Comparison of ENCODE assay signal across 5 cellular contexts in the genomic region with DNA sequence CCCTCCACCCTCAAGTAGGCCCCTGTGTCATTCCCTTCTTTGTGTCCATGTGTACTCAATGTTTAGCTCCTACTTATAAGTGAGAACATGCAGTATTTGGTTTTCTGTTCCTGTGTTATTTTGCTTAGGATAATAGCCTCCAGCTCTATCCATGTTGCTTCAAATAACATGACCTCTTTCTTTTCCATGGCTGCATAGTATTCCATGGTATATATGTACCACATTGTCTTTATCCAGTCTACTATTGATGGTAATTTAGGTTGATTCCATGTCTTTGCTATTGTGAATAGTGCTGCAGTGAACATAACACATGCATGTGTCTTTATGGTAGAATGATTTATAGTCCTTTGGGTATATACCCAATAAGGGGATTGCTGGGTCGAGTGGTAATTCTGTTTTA.
DNase-seq lines count a peak whose midpoint lies in the region; ATAC-seq, FAIRE-seq and TF ChIP-seq lines count a peak whose summit lies in the region.
"Not testable (repeated sequence)": the region's sequence is repeated elsewhere in the genome, so short reads cannot be mapped to it uniquely, and the experiment has no call there.

No MANE protein-coding gene starts in this region.

- ATAC-seq in A549, SK-N-SH treated with all-trans-retinoic acid at 6 μM for 48 hours, K562: not testable (repeated sequence)

- not testable (repeated sequence) for DNase-seq in A549 (ENCODE audit: low read depth in 1 of 2, low spot score in 1 of 2); K562 (ENCODE audit: extremely low read depth in 1 of 4, low spot score in 3 of 4); urothelium cell line (ENCODE audit: low spot score)

- not testable (repeated sequence) for H3K27me3 ChIP-seq in K562 (ENCODE audit: control insufficient read depth in 2 of 2, insufficient read depth in 2 of 2, low read length in 2 of 2)

- not testable (repeated sequence) for H3K9ac ChIP-seq in K562 (ENCODE audit: insufficient read depth in 1 of 2, low read depth in 2 of 2, low read length in 2 of 2)

- POLR2A ChIA-PET in A549 (lab: Yijun Ruan, JAX); K562 (lab: Yijun Ruan, JAX): not testable (repeated sequence)
- POLR2A ChIA-PET in HEK293 (lab: Yijun Ruan, JAX) = interaction anchor here (0.6 kb wide), 1 partner anchor 492 kb away, joined by 4 read pairs; no protein-coding TSS in a partner anchor

- FAIRE-seq in A549 (lab: Jason Lieb, UNC) = peak; percentile 59
- not testable (repeated sequence) for FAIRE-seq in K562 (lab: Jason Lieb, UNC)
- peak; percentile 77 for FAIRE-seq in urothelium cell line (lab: Jason Lieb, UNC)

- H4K20me1 ChIP-seq in K562 (replicated peaks; ENCODE audit: control insufficient read depth, insufficient read depth, low read length) = not testable (repeated sequence)

- H3K36me3 ChIP-seq in HEK293 (ENCODE audit: control insufficient read depth in 2 of 2, insufficient read depth in 1 of 2, low read length in 2 of 2); K562 (ENCODE audit: control insufficient read depth, insufficient read depth, low read length): not testable (repeated sequence)

- 63% methylated on average over 1 of the region's 1 CpG for WGBS in A549 (ENCODE audit: missing lambda C conversion rate)
- 39% methylated on average over 1 of the region's 1 CpG for WGBS in K562 (ENCODE audit: insufficient coverage, low coverage, missing lambda C conversion rate)

- not testable (repeated sequence) for H3K9me3 ChIP-seq in A549; HEK293 (ENCODE audit: control insufficient read depth, insufficient read depth, low read depth, low read length); K562 (replicated peaks; ENCODE audit: control insufficient read depth, insufficient read depth, low read depth, low read length)

- not testable (repeated sequence) for TF ChIP-seq CTCF in A549 (IDR thresholded peaks at IDR 0.05); HEK293 (tag by site-specific recombination; IDR thresholded peaks at IDR 0.05); K562 (IDR thresholded peaks at IDR 0.05 in 2 of 3, conservative IDR thresholded peaks at IDR 0.05 in 1 of 3; ENCODE audit: insufficient read depth in 2 of 3, low read depth in 1 of 3, low read length in 3 of 3)

- TF ChIP-seq POLR2A in A549 (IDR thresholded peaks at IDR 0.05; ENCODE audit: low read length); K562 (conservative IDR thresholded peaks at IDR 0.05): not testable (repeated sequence)

- H3K9me1 ChIP-seq in K562 (ENCODE audit: control insufficient read depth, insufficient read depth, low read length) = not testable (repeated sequence)

- H3K4me3 ChIP-seq in A549; HEK293 (ENCODE audit: low read depth, low read length); K562: not testable (repeated sequence)

- not testable (repeated sequence) for BruUV-seq in K562 (replicated peaks; lab: Mats Ljungman, UMichigan)

- not testable (repeated sequence) for H3K4me1 ChIP-seq in A549; HEK293 (ENCODE audit: control insufficient read depth, insufficient read depth, low read length); K562 (replicated peaks in 1 of 2; ENCODE audit: control insufficient read depth in 2 of 2, insufficient read depth in 2 of 2, low read length in 2 of 2)

- H3K79me2 ChIP-seq in K562 (ENCODE audit: control insufficient read depth, insufficient read depth, low read length) = not testable (repeated sequence)

- not testable (repeated sequence) for TF ChIP-seq RAD21 in A549 (conservative IDR thresholded peaks at IDR 0.05 in 1 of 2, IDR thresholded peaks at IDR 0.05 in 1 of 2); K562 (CRISPR knock-in tag; conservative IDR thresholded peaks at IDR 0.05 in 1 of 2, IDR thresholded peaks at IDR 0.05 in 1 of 2)

- not testable (repeated sequence) for TF ChIP-seq EP300 in A549 (IDR thresholded peaks at IDR 0.05); K562 (IDR thresholded peaks at IDR 0.05; ENCODE audit: low read length)

- CTCF ChIA-PET in A549 (lab: Yijun Ruan, JAX); K562 (lab: Yijun Ruan, JAX; ENCODE audit: low intra/inter-chr PET ratio): not testable (repeated sequence)
- CTCF ChIA-PET in HEK293 (lab: Yijun Ruan, JAX) = interaction anchor here (0.6 kb wide), 1 partner anchor 10 kb away, joined by 3 read pairs; no protein-coding TSS in a partner anchor

- in situ Hi-C loops in K562 (cut with MboI) = not testable (repeated sequence)

- H3K27ac ChIP-seq in A549; HEK293 (ENCODE audit: extremely low read depth, low read depth, low read length); K562 (ENCODE audit: extremely low read depth, low read depth, low read length): not testable (repeated sequence)

- H2AFZ ChIP-seq in K562 (ENCODE audit: low read depth, low read length) = not testable (repeated sequence)

- not testable (repeated sequence) for H3K4me2 ChIP-seq in A549; K562 (ENCODE audit: insufficient read depth, low read length)

- intact Hi-C loops in K562 (cut with micrococcal nuclease) = not testable (repeated sequence)

TF ChIP-seq in HEK293, 187 proteins besides CTCF, POLR2A, EP300 and RAD21:
- peak; percentile 62 for TF ChIP-seq ZNF580 (tag by site-specific recombination; IDR thresholded peaks at IDR 0.05)
- TF ChIP-seq ZNF146 (tag by site-specific recombination; IDR thresholded peaks at IDR 0.05) = peak; percentile 95

TF ChIP-seq in SK-N-SH treated with all-trans-retinoic acid at 6 μM for 48 hours, 23 proteins besides CTCF, POLR2A, EP300 and RAD21:
- TF ChIP-seq ZNF8 (CRISPR knock-in tag; IDR thresholded peaks at IDR 0.05) (peak; percentile 81), ZNF70 (CRISPR knock-in tag; IDR thresholded peaks at IDR 0.05) (peak; percentile 82)

TF ChIP-seq in K562, 482 proteins besides CTCF, POLR2A, EP300 and RAD21:
- peak; percentile 81 for TF ChIP-seq ZNF146 (CRISPR knock-in tag; IDR thresholded peaks at IDR 0.05; ENCODE audit: unreplicated experiment)
